Comparison of ENCODE assay signal across 8 cellular contexts in the genomic region with DNA sequence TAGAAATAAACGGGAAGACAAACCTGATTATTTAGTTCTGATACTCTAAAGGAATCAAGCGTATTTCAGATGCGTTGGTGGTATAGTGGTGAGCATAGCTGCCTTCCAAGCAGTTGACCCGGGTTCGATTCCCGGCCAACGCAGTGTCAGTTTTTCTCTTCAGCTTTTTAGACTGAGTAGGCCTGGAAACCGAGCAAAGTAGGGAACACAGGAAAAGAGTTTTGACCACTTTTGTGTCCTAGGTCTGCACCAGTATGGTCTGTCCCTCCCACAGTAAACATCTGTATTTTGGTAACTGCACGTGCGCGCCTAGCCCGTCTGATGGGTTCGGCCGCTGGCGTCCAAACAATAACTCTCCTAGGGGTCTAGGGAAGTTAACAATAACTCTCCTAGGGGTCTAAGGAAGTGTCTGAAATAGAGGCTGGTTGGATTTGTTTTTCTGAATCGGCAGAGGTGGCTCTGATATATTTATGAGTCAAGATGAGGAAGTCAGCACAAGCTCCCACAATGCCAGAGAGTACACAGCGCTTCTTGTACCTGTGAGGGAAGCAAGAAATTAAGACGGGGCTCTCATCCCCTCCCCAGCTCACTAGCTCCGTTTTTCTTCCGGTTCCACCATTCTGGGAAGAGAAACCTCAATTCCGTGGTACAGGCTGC. TPM values are rescaled to one million over a fixed set of nuclear protein-coding genes. Genes with fewer than 3 reads are reported as not detected.
DNase-seq lines count a peak whose midpoint lies in the region; ATAC-seq and TF ChIP-seq lines count a peak whose summit lies in the region.

No MANE protein-coding gene starts in this region.

- no peaks in the 10 kb centered on the region for H3K9me3 Mint-ChIP-seq in activated T-cell treated with anti-CD3 and anti-CD28 coated beads, Interleukin-2, amount 50 U/mL, for 72 hours
- no peaks in the 10 kb centered on the region for H3K9me3 Mint-ChIP-seq in nephron
- H3K9me3 Mint-ChIP-seq in stimulated activated naive CD8-positive, alpha-beta T cell treated with anti-CD3 and anti-CD28 coated beads, Interleukin-15, Interleukin-2, amounts not matched to agents 100 ng/mL and 50 ng/mL, for 24 hours, result no peaks in the 10 kb centered on the region

- peak overlapping the region; percentile 80 for H3K4me2 ChIP-seq in fibroblast of lung (ENCODE audit: extremely low read depth, insufficient read depth, low read length)

- H3K27ac ChIP-seq in Peyer's patch (peak overlapping the region; percentile 82 to 96 (median 92)), fibroblast of lung (ENCODE audit: insufficient read depth, low read length) (peak overlapping the region; percentile 47)

- H3K27me3 ChIP-seq in Peyer's patch, result no peaks in the 10 kb centered on the region
- H3K27me3 ChIP-seq in fibroblast of lung (ENCODE audit: control insufficient read depth, insufficient read depth, low read length), result no peaks in the 10 kb centered on the region

- TF ChIP-seq POLR2A in Peyer's patch (IDR thresholded peaks at IDR 0.05), result peak; percentile 20 to 22

- H3K4me3 ChIP-seq in Peyer's patch (peak overlapping the region; percentile 58 to 67 (median 62)), fibroblast of lung (replicated peaks in 1 of 4; ENCODE audit: control extremely low read depth in 1 of 4, insufficient read depth in 1 of 4, low read depth in 3 of 4, low read length in 4 of 4) (peak overlapping the region; percentile 62 to 98 (median 74))

- DNase-seq in activated gamma-delta T cell treated with Interleukin-2 at 50 U/mL for 16 hours (peak; percentile 56), activated gamma-delta T cell (lab: John Stamatoyannopoulos, UW) (no peak), KG1 (lab: John Stamatoyannopoulos, UW) (peak; percentile 93), Peyer's patch (peak; percentile 74 to 89 (median 79)), fibroblast of lung (ENCODE audit: low read depth in 2 of 2) (peak; percentile 80 to 94)
- DNase-seq in activated T-cell treated with anti-CD3 and anti-CD28 coated beads, Interleukin-2, amount 50 U/mL, for 72 hours, result peak; percentile 81

- H3K9me3 ChIP-seq in Peyer's patch, result no peaks in the 10 kb centered on the region
- H3K9me3 ChIP-seq in fibroblast of lung (ENCODE audit: control insufficient read depth, insufficient read depth, low read depth, low read length), result no peaks in the 10 kb centered on the region

- H4K20me1 ChIP-seq in fibroblast of lung (ENCODE audit: control insufficient read depth, extremely low read depth, insufficient read depth, low read length), result no peaks in the 10 kb centered on the region

- H3K79me2 ChIP-seq in fibroblast of lung (ENCODE audit: control insufficient read depth, insufficient read depth, low read length), result no peaks in the 10 kb centered on the region

- peaks cover 0 to 6% of the 10 kb centered on the region in 2 donors for H3K36me3 Mint-ChIP-seq in activated T-cell treated with anti-CD3 and anti-CD28 coated beads, Interleukin-2, amount 50 U/mL, for 72 hours (ENCODE audit: insufficient read depth in 2 of 2)
- no peaks in the 10 kb centered on the region for H3K36me3 Mint-ChIP-seq in nephron (ENCODE audit: low read depth)
- H3K36me3 Mint-ChIP-seq in stimulated activated naive CD8-positive, alpha-beta T cell treated with anti-CD3 and anti-CD28 coated beads, Interleukin-15, Interleukin-2, amounts not matched to agents 100 ng/mL and 50 ng/mL, for 24 hours (ENCODE audit: low read depth), result peaks cover 13% of the 10 kb centered on the region

- H3K36me3 ChIP-seq in Peyer's patch (no peaks in the 10 kb centered on the region), fibroblast of lung (ENCODE audit: control insufficient read depth, insufficient read depth, low read length) (no peaks in the 10 kb centered on the region)

- H3K4me1 ChIP-seq in Peyer's patch (peaks cover 0 to 13% (median 3%) of the 10 kb centered on the region in 4 donors), fibroblast of lung (ENCODE audit: control insufficient read depth, extremely low read depth, insufficient read depth, low read length) (peaks cover 6% of the 10 kb centered on the region)

- peaks cover 50% of the 10 kb centered on the region for H3K4me1 Mint-ChIP-seq in activated T-cell treated with anti-CD3 and anti-CD28 coated beads, Interleukin-2, amount 50 U/mL, for 72 hours (ENCODE audit: low read depth)
- peaks cover 17% of the 10 kb centered on the region for H3K4me1 Mint-ChIP-seq in nephron
- H3K4me1 Mint-ChIP-seq in stimulated activated naive CD8-positive, alpha-beta T cell treated with anti-CD3 and anti-CD28 coated beads, Interleukin-15, Interleukin-2, amounts not matched to agents 100 ng/mL and 50 ng/mL, for 24 hours (ENCODE audit: low read depth), result peaks cover 49% of the 10 kb centered on the region

- peak; percentile 59 for ATAC-seq in activated T-cell treated with anti-CD3 and anti-CD28 coated beads, Interleukin-2, amount 50 U/mL, for 72 hours (replicated peaks in 1 of 2)

- TF ChIP-seq CTCF in Peyer's patch (IDR thresholded peaks at IDR 0.05), result no peak
- TF ChIP-seq CTCF in fibroblast of lung (conservative IDR thresholded peaks at IDR 0.05 in 1 of 2, IDR thresholded peaks at IDR 0.05 in 1 of 2; ENCODE audit: low read depth in 1 of 2, low read length in 2 of 2), result no peak
- no peak for TF ChIP-seq CTCF in nephron (IDR thresholded peaks at IDR 0.05; ENCODE audit: unreplicated experiment in 3 of 3)

- H3K9ac ChIP-seq in fibroblast of lung (ENCODE audit: insufficient read depth, low read length), result peak overlapping the region; percentile 48

- peak overlapping the region; percentile 88 for H2AFZ ChIP-seq in fibroblast of lung (ENCODE audit: low read length)

- peak overlapping the region; percentile 99 for H3K27ac Mint-ChIP-seq in activated T-cell treated with anti-CD3 and anti-CD28 coated beads, Interleukin-2, amount 50 U/mL, for 72 hours
- H3K27ac Mint-ChIP-seq in nephron, result peak overlapping the region; percentile 99 to 100 (median 99)
- peak overlapping the region; percentile 92 for H3K27ac Mint-ChIP-seq in stimulated activated naive CD8-positive, alpha-beta T cell treated with anti-CD3 and anti-CD28 coated beads, Interleukin-15, Interleukin-2, amounts not matched to agents 100 ng/mL and 50 ng/mL, for 24 hours

- H3K27me3 Mint-ChIP-seq in activated T-cell treated with anti-CD3 and anti-CD28 coated beads, Interleukin-2, amount 50 U/mL, for 72 hours (ENCODE audit: low read depth), result no peaks in the 10 kb centered on the region
- H3K27me3 Mint-ChIP-seq in nephron (ENCODE audit: low read depth), result peaks cover 7% of the 10 kb centered on the region
- peaks cover 4% of the 10 kb centered on the region for H3K27me3 Mint-ChIP-seq in stimulated activated naive CD8-positive, alpha-beta T cell treated with anti-CD3 and anti-CD28 coated beads, Interleukin-15, Interleukin-2, amounts not matched to agents 100 ng/mL and 50 ng/mL, for 24 hours

- H3K4me3 Mint-ChIP-seq in activated T-cell treated with anti-CD3 and anti-CD28 coated beads, Interleukin-2, amount 50 U/mL, for 72 hours, result peak overlapping the region; percentile 81 to 99
- peak overlapping the region; percentile 95 to 98 (median 98) for H3K4me3 Mint-ChIP-seq in nephron
- H3K4me3 Mint-ChIP-seq in stimulated activated naive CD8-positive, alpha-beta T cell treated with anti-CD3 and anti-CD28 coated beads, Interleukin-15, Interleukin-2, amounts not matched to agents 100 ng/mL and 50 ng/mL, for 24 hours, result peak overlapping the region; percentile 89

RNA-seq across cellular contexts. Expression of a gene that starts 15.6 kb away (rescaled TPM):
- total RNA-seq in Peyer's patch, result not detected
- total RNA-seq in activated T-cell treated with anti-CD3 and anti-CD28 coated beads, Interleukin-2, amount 50 U/mL, for 72 hours, result not detected
- not detected in 2 replicates for total RNA-seq in fibroblast of lung
- not detected in 2 replicates for polyA plus RNA-seq in fibroblast of lung
- not detected in 2 replicates for polyA plus RNA-seq in fibroblast of lung (2012)
- polyA minus RNA-seq in fibroblast of lung (ENCODE audit: low replicate concordance), result not detected in 2 replicates

RNA-seq across cellular contexts. Expression of a gene that starts 40.7 kb away (rescaled TPM):
- total RNA-seq in Peyer's patch (1,000 to 10,000 TPM in 2 of 4 donors, 100 to 1,000 TPM in 2; 313 to 1,366 (median 694) TPM), fibroblast of lung (361 and 773 TPM in 2 replicates)
- 100 to 1,000 TPM; 141 to 212 TPM for total RNA-seq in activated T-cell treated with anti-CD3 and anti-CD28 coated beads, Interleukin-2, amount 50 U/mL, for 72 hours
- polyA plus RNA-seq in fibroblast of lung, result 61.1 and 204 TPM in 2 replicates
- polyA plus RNA-seq in fibroblast of lung (2012), result 27.5 and 83.7 TPM in 2 replicates
- 82.9 and 185 TPM in 2 replicates for polyA minus RNA-seq in fibroblast of lung (ENCODE audit: low replicate concordance)
